14 cellular contexts compared by ENCODE assay signal in genomic region chr14:85578925-85579324, GRCh38. TPM values are rescaled to one million over a fixed set of nuclear protein-coding genes. Genes with fewer than 3 reads are reported as not detected.
A peak's percentile ranks its signal among the peaks of the same experiment; 100 is the strongest.
DNase-seq lines count a peak whose midpoint lies in the region; ATAC-seq and TF ChIP-seq lines count a peak whose summit lies in the region.
"Had no signal": no experiment of that assay in that cellular context is flagged by ENCODE, and none has a peak within 500 bp of the region (broad histone marks: within the 10 kb centered on the region; RNA-seq: fewer than 3 reads in every experiment).

No MANE protein-coding gene starts in this region.

- no peak overlapping the region for H3K4me3 Mint-ChIP-seq in nephron
- H3K4me3 Mint-ChIP-seq: CD4-positive, CD25-positive, alpha-beta regulatory T cell had no signal

- H3K36me3 Mint-ChIP-seq in nephron (ENCODE audit: low read depth): peaks cover 35% of the 10 kb centered on the region
- H3K36me3 Mint-ChIP-seq: CD4-positive, CD25-positive, alpha-beta regulatory T cell had no signal

- intact Hi-C loops in sciatic nerve (cut with DNase I): no loop called here

- H3K4me1 Mint-ChIP-seq in nephron: peaks cover 91% of the 10 kb centered on the region
- H3K4me1 Mint-ChIP-seq: CD4-positive, CD25-positive, alpha-beta regulatory T cell had no signal

- H3K27me3 Mint-ChIP-seq in nephron (ENCODE audit: low read depth): no peaks in the 10 kb centered on the region
- H3K27me3 Mint-ChIP-seq: CD4-positive, CD25-positive, alpha-beta regulatory T cell had no signal

- no peak for TF ChIP-seq CTCF in nephron (IDR thresholded peaks at IDR 0.05; ENCODE audit: unreplicated experiment in 3 of 3)

- ATAC-seq in sciatic nerve: peak; percentile 26
- ATAC-seq: HCT116 had no signal

- H3K27ac Mint-ChIP-seq in nephron: peak overlapping the region; percentile 32 to 89 (median 57)
- H3K27ac Mint-ChIP-seq: CD4-positive, CD25-positive, alpha-beta regulatory T cell had no signal

- H3K9me3 Mint-ChIP-seq in nephron: no peaks in the 10 kb centered on the region

- peak; percentile 37 for DNase-seq in ELF-1 (ENCODE audit: low read depth, low spot score)
- peak; percentile 74 for DNase-seq in islet precursor cell
- no peak for DNase-seq in sciatic nerve (ENCODE audit: low spot score)
- no peak for DNase-seq in NCI-H1436 (lab: John Stamatoyannopoulos, UW)
- DNase-seq in NCI-H2171 treated with DMSO at 0.1 percent for 48 hours (lab: John Stamatoyannopoulos, UW): no peak
- DNase-seq in activated naive CD4-positive, alpha-beta T cell treated with Interleukin-2 at 50 U/mL for 16 hours: no peak
- DNase-seq in AML-193 (lab: John Stamatoyannopoulos, UW): no peak
- DNase-seq: 8988T; Calu3; CD4-positive, CD25-positive, alpha-beta regulatory T cell; DMS 273 treated with DMSO at 0.1 percent for 48 hours; GM23248 had no signal

RNA-seq across cellular contexts. Expression of gene FLRT2, which starts 49.0 kb away (rescaled TPM):
- total RNA-seq in sciatic nerve: 205 TPM
- total RNA-seq: Calu3; CD4-positive, CD25-positive, alpha-beta regulatory T cell had no signal

Comparison
In these comparisons a context has a peak if more than half of its experiments do, and no peak if none do; other contexts are left out.
1. DNase-seq: peak in ELF-1 (single experiment) and islet precursor cell (single experiment); none in sciatic nerve (single experiment), NCI-H1436 (single experiment), NCI-H2171 treated with DMSO at 0.1 percent for 48 hours (single experiment), activated naive CD4-positive, alpha-beta T cell treated with Interleukin-2 at 50 U/mL for 16 hours (single experiment) and AML-193 (0 of 2).